9 cellular contexts compared by ENCODE assay signal in genomic region chr10:122455376-122456056, GRCh38. TPM values are rescaled to one million over a fixed set of nuclear protein-coding genes. Genes with fewer than 3 reads are reported as not detected.
"Had no signal": no experiment of that assay in that cellular context is flagged by ENCODE, and none has a peak within 500 bp of the region (broad histone marks: within the 10 kb centered on the region; RNA-seq: fewer than 3 reads in every experiment).

No MANE protein-coding gene starts in this region.

- H3K4me1 Mint-ChIP-seq: IgD-negative memory B cell had no signal

- H3K36me3 Mint-ChIP-seq: IgD-negative memory B cell had no signal

- H3K9ac ChIP-seq: GM23248 had no signal

- DNase-seq: GM23248, GOT3, H7 had no signal

- H3K27ac Mint-ChIP-seq: IgD-negative memory B cell had no signal

- H3K36me3 ChIP-seq: HAP-1 had no signal

- H3K4me3 Mint-ChIP-seq: IgD-negative memory B cell had no signal

- H3K9me3 Mint-ChIP-seq: IgD-negative memory B cell had no signal

- H2AFZ ChIP-seq: GM23248 had no signal

- H3K9me3 ChIP-seq: HAP-1 had no signal

- H3K27ac ChIP-seq: GM23248, HL-60 had no signal

- H3K4me3 ChIP-seq: GM23248, HAP-1 had no signal

RNA-seq across cellular contexts. Expression of gene ARMS2, which starts 1.1 kb away (rescaled TPM):
- total RNA-seq: GM23248, H4, H7, HepG2, HT1080 had no signal
- polyA plus RNA-seq: GM23248, HepG2, IgD-negative memory B cell had no signal

RNA-seq across cellular contexts. Expression of gene HTRA1, which starts 5.8 kb away (rescaled TPM):
- polyA plus RNA-seq: IgD-negative memory B cell had no signal
